Comparison of ENCODE assay signal across 1 cellular context in genomic region chr5:153084476-153084875, GRCh38.
TF ChIP-seq lines count a peak whose summit lies in the region.

No MANE protein-coding gene starts in this region.

TF ChIP-seq in GM23338, 12 proteins besides CTCF, POLR2A, EP300 and RAD21 (continued from another document):
- TF ChIP-seq ZNF462 (CRISPR knock-in tag; IDR thresholded peaks at IDR 0.05), result no peak
- TF ChIP-seq POLR2AphosphoS5 (IDR thresholded peaks at IDR 0.05; ENCODE audit: low read depth), result no peak
- no peak for TF ChIP-seq EZH2 (IDR thresholded peaks at IDR 0.05; ENCODE audit: low read depth, unreplicated experiment)
- no peak for TF ChIP-seq EZH2phosphoT487 (IDR thresholded peaks at IDR 0.05; ENCODE audit: unreplicated experiment)
- TF ChIP-seq JUNB (IDR thresholded peaks at IDR 0.05; ENCODE audit: unreplicated experiment), result no peak
- no peak for TF ChIP-seq CREB1 (CRISPR knock-in tag; IDR thresholded peaks at IDR 0.05; ENCODE audit: low read depth)
